In the genomic region with DNA sequence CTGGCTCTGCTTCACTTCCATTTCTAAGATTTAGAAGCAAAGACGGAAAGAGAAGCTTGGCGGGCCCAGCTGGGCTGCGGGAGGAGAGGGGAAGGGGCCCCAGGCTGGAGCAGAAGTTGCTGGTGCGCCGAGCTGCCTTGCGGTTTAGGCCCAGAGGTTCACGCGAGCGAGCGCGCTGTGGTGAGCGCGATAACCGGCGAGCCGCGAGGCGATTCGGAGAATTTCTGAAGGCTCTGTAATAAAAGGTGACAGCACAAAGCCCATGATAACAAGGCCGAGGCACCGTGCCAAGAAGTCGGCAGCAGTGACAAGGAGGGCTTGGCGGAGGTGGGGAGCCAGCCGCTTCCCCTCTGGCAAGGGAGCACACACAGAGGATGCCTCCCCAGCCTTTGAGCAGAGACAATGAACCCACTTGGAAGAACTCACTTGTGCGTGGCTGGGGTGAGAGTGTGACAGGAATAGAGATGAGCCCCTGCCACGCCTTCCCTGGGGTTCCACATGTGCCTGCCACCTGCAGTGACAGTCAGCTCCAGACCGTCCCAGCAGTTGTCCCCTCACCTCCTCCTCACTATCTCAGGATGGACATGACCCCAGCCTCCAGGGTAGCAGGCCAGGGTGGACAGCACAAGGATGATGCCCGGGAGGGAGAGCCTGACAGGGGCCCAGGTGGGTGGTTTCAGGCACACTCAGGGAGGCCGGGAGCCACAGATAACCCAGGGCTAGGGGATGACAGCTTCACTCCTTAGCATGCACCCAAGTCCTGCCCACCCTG, we compare ENCODE assay signal across 10 cellular contexts.
DNase-seq lines count a peak whose midpoint lies in the region; ATAC-seq and TF ChIP-seq lines count a peak whose summit lies in the region.
"Had no signal": no experiment of that assay in that cellular context is flagged by ENCODE, and none has a peak within 500 bp of the region (broad histone marks: within the 10 kb centered on the region; RNA-seq: fewer than 3 reads in every experiment).

No MANE protein-coding gene starts in this region.

- POLR2A ChIA-PET in HEK293 (lab: Yijun Ruan, JAX) = interaction anchor here (0.6 kb wide), 1 partner anchor 356 kb away, joined by 3 read pairs; no protein-coding TSS in a partner anchor

- TF ChIP-seq CTCF in HEK293 (tag by site-specific recombination; IDR thresholded peaks at IDR 0.05) = no peak
- TF ChIP-seq CTCF in coronary artery (IDR thresholded peaks at IDR 0.05) = no peak

- peaks cover 22% of the 10 kb centered on the region for H3K4me1 Mint-ChIP-seq in central memory CD8-positive, alpha-beta T cell

- no peaks in the 10 kb centered on the region for H3K9me3 ChIP-seq in HEK293 (ENCODE audit: control insufficient read depth, insufficient read depth, low read depth, low read length)
- H3K9me3 ChIP-seq: psoas muscle had no signal

- H3K27me3 Mint-ChIP-seq in central memory CD8-positive, alpha-beta T cell = peaks cover 39% of the 10 kb centered on the region

- H3K4me3 Mint-ChIP-seq in central memory CD8-positive, alpha-beta T cell = peak overlapping the region; percentile 53

- no peak overlapping the region for H3K27ac Mint-ChIP-seq in central memory CD8-positive, alpha-beta T cell (ENCODE audit: low read depth)

- H3K36me3 ChIP-seq in HEK293 (ENCODE audit: control insufficient read depth in 2 of 2, insufficient read depth in 1 of 2, low read length in 2 of 2) = no peaks in the 10 kb centered on the region

- peak; percentile 49 for ATAC-seq in central memory CD8-positive, alpha-beta T cell (replicated peaks; ENCODE audit: extremely low read depth, poor library complexity, severe bottlenecking)
- ATAC-seq in GM18520 (IDR thresholded peaks at IDR 0.05; ENCODE audit: unreplicated experiment) = no peak
- no peak for ATAC-seq in HG03571 (IDR thresholded peaks at IDR 0.05; ENCODE audit: unreplicated experiment)
- no peak for ATAC-seq in GM18870 (IDR thresholded peaks at IDR 0.05; ENCODE audit: unreplicated experiment)
- ATAC-seq: psoas muscle had no signal

- H3K4me1 ChIP-seq in HEK293 (ENCODE audit: control insufficient read depth, insufficient read depth, low read length) = peaks cover 6% of the 10 kb centered on the region; the same call in 1 of the 2 replicates
- H3K4me1 ChIP-seq: psoas muscle had no signal

- peaks cover 3% of the 10 kb centered on the region for H3K36me3 Mint-ChIP-seq in central memory CD8-positive, alpha-beta T cell (ENCODE audit: insufficient read depth)

- H3K9me3 Mint-ChIP-seq in central memory CD8-positive, alpha-beta T cell = no peaks in the 10 kb centered on the region

- DNase-seq in T follicular helper cell (ENCODE audit: low read depth) = peak; percentile 18
- peak; percentile 27 for DNase-seq in central memory CD8-positive, alpha-beta T cell (ENCODE audit: low spot score in 2 of 2)
- DNase-seq in stimulated activated CD4-positive, alpha-beta T cell treated with anti-CD3 and anti-CD28 coated beads, Interleukin-2, amount 100 ng/mL, for 4 hours (ENCODE audit: low read depth) = peak; percentile 25
- no peak for DNase-seq in coronary artery (ENCODE audit: low spot score)
- DNase-seq: NCI-H1694 treated with DMSO at 0.1 percent for 48 hours had no signal

- CTCF ChIA-PET in HEK293 (lab: Yijun Ruan, JAX) = interaction anchor here (0.7 to 1.2 kb wide), 2 partner anchors 40 to 111 kb away, joined by 3 read pairs; no protein-coding TSS in a partner anchor

- H3K4me3 ChIP-seq in HEK293 (ENCODE audit: low read depth, low read length) = no peak overlapping the region
- no peak overlapping the region for H3K4me3 ChIP-seq in coronary artery
- H3K4me3 ChIP-seq: psoas muscle had no signal

- H3K27ac ChIP-seq in HEK293 (ENCODE audit: extremely low read depth, low read depth, low read length) = 0 out of 2 replicates have a peak overlapping the region, but pooled peaks have one; percentile 9
- H3K27ac ChIP-seq in coronary artery = no peak overlapping the region
- H3K27ac ChIP-seq: psoas muscle had no signal

TF ChIP-seq in HEK293, 187 proteins besides CTCF, POLR2A, EP300 and RAD21 (continues in another document):
- TF ChIP-seq ZNF701 (tag by site-specific recombination; IDR thresholded peaks at IDR 0.05) = no peak
- TF ChIP-seq ZNF274 (IDR thresholded peaks at IDR 0.05; ENCODE audit: low read length) = no peak
- TF ChIP-seq ZNF274 (tag by site-specific recombination; IDR thresholded peaks at IDR 0.05; ENCODE audit: borderline replicate concordance) = no peak
- no peak for TF ChIP-seq ZNF121 (tag by site-specific recombination; IDR thresholded peaks at IDR 0.05)
- TF ChIP-seq ZNF561 (tag by site-specific recombination; IDR thresholded peaks at IDR 0.05; ENCODE audit: borderline replicate concordance) = no peak
- TF ChIP-seq, protein P1, sequence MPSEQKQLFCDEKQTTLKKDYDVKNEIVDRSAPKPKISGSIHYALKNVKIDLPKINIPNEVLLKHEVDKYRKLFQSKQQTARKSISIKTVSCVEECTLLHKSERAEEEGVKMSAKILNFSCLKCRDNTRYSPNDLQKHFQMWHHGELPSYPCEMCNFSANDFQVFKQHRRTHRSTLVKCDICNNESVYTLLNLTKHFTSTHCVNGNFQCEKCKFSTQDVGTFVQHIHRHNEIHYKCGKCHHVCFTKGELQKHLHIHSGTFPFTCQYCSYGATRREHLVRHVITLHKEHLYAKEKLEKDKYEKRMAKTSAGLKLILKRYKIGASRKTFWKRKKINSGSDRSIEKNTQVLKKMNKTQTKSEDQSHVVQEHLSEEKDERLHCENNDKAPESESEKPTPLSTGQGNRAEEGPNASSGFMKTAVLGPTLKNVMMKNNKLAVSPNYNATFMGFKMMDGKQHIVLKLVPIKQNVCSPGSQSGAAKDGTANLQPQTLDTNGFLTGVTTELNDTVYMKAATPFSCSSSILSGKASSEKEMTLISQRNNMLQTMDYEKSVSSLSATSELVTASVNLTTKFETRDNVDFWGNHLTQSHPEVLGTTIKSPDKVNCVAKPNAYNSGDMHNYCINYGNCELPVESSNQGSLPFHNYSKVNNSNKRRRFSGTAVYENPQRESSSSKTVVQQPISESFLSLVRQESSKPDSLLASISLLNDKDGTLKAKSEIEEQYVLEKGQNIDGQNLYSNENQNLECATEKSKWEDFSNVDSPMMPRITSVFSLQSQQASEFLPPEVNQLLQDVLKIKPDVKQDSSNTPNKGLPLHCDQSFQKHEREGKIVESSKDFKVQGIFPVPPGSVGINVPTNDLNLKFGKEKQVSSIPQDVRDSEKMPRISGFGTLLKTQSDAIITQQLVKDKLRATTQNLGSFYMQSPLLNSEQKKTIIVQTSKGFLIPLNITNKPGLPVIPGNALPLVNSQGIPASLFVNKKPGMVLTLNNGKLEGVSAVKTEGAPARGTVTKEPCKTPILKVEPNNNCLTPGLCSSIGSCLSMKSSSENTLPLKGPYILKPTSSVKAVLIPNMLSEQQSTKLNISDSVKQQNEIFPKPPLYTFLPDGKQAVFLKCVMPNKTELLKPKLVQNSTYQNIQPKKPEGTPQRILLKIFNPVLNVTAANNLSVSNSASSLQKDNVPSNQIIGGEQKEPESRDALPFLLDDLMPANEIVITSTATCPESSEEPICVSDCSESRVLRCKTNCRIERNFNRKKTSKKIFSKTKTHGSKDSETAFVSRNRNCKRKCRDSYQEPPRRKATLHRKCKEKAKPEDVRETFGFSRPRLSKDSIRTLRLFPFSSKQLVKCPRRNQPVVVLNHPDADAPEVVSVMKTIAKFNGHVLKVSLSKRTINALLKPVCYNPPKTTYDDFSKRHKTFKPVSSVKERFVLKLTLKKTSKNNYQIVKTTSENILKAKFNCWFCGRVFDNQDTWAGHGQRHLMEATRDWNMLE (tag by site-specific recombination; conservative IDR thresholded peaks at IDR 0.05; ENCODE audit: low read depth) = no peak
- TF ChIP-seq SP3 (tag by site-specific recombination; IDR thresholded peaks at IDR 0.05) = no peak
- TF ChIP-seq ZNF239 (tag by site-specific recombination; IDR thresholded peaks at IDR 0.05) = no peak
- TF ChIP-seq, protein P2, sequence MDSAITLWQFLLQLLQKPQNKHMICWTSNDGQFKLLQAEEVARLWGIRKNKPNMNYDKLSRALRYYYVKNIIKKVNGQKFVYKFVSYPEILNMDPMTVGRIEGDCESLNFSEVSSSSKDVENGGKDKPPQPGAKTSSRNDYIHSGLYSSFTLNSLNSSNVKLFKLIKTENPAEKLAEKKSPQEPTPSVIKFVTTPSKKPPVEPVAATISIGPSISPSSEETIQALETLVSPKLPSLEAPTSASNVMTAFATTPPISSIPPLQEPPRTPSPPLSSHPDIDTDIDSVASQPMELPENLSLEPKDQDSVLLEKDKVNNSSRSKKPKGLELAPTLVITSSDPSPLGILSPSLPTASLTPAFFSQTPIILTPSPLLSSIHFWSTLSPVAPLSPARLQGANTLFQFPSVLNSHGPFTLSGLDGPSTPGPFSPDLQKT (IDR thresholded peaks at IDR 0.05; ENCODE audit: borderline replicate concordance, low read depth, low read length) = no peak
- peak; percentile 30 for TF ChIP-seq ZBTB26 (tag by site-specific recombination; optimal IDR thresholded peaks at IDR 0.05)
- TF ChIP-seq, protein P3, sequence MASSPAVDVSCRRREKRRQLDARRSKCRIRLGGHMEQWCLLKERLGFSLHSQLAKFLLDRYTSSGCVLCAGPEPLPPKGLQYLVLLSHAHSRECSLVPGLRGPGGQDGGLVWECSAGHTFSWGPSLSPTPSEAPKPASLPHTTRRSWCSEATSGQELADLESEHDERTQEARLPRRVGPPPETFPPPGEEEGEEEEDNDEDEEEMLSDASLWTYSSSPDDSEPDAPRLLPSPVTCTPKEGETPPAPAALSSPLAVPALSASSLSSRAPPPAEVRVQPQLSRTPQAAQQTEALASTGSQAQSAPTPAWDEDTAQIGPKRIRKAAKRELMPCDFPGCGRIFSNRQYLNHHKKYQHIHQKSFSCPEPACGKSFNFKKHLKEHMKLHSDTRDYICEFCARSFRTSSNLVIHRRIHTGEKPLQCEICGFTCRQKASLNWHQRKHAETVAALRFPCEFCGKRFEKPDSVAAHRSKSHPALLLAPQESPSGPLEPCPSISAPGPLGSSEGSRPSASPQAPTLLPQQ (tag by site-specific recombination; IDR thresholded peaks at IDR 0.05) = peak; percentile 37; the same call in 1 of the 2 replicates
- TF ChIP-seq ZNF707 (tag by site-specific recombination; IDR thresholded peaks at IDR 0.05) = no peak
- no peak for TF ChIP-seq KLF9 (tag by site-specific recombination; IDR thresholded peaks at IDR 0.05; ENCODE audit: low read depth)
- peak; percentile 38; the same call in 1 of the 2 replicates for TF ChIP-seq ZBTB48 (tag by site-specific recombination; IDR thresholded peaks at IDR 0.05)
